ENCODE assay signal across 22 cellular contexts in genomic region chr18:38923136-38923535, GRCh38.
DNase-seq lines count a peak whose midpoint lies in the region; ATAC-seq lines count a peak whose summit lies in the region.
"Had no signal": no experiment of that assay in that cellular context is flagged by ENCODE, and none has a peak within 500 bp of the region (broad histone marks: within the 10 kb centered on the region; RNA-seq: fewer than 3 reads in every experiment).

No MANE protein-coding gene starts in this region.

- no peak for ATAC-seq in GM21360 (IDR thresholded peaks at IDR 0.05; ENCODE audit: unreplicated experiment)
- ATAC-seq: left ventricle myocardium superior, Panc1, right cardiac atrium had no signal

- DNase-seq in DMS153 (lab: John Stamatoyannopoulos, UW) (peak; percentile 79), M059J (ENCODE audit: low read depth) (peak; percentile 40), NCI-H774 (lab: John Stamatoyannopoulos, UW) (peak; percentile 11), iPS-NIHi7 (ENCODE audit: extremely low spot score) (peak; percentile 11), ecto neural progenitor cell (ENCODE audit: low spot score) (no peak), DMS 273 treated with DMSO at 0.1 percent for 48 hours (lab: John Stamatoyannopoulos, UW) (no peak)
- no peak for DNase-seq in activated CD8-positive, alpha-beta memory T cell treated with anti-CD3 and anti-CD28 coated beads for 24 hours
- DNase-seq: activated CD4-positive, alpha-beta T cell treated with anti-CD3 and anti-CD28 coated beads, Interleukin-2, amount 50 U/mL, for 48 hours; activated naive CD4-positive, alpha-beta T cell treated with anti-CD3 and anti-CD28 coated beads for 36 hours; activated T-cell treated with anti-CD3 and anti-CD28 coated beads, Interleukin-2, amount 50 U/mL, for 1 hour; cerebellar nuclear complex; DND-41; effector CD8-positive, alpha-beta T cell; esophagus squamous epithelium; left ventricle myocardium superior; NCI-H1092 treated with DMSO at 0.1 percent for 48 hours; nucleus accumbens; right cardiac atrium; SJCRH30; stimulated activated CD4-positive, alpha-beta T cell treated with anti-CD3 and anti-CD28 coated beads, Interleukin-15, amount 100 ng/mL, for 24 hours had no signal

Comparison
In these comparisons a context has a peak if more than half of its experiments do, and no peak if none do; other contexts are left out.
1. DNase-seq: peak in DMS153 (single experiment), M059J (single experiment), NCI-H774 (single experiment) and iPS-NIHi7 (single experiment); none in ecto neural progenitor cell (single experiment), activated CD8-positive, alpha-beta memory T cell treated with anti-CD3 and anti-CD28 coated beads for 24 hours (single experiment) and DMS 273 treated with DMSO at 0.1 percent for 48 hours (single experiment).